In genomic region chr4:89316931-89317366, GRCh38 we compare ENCODE assay signal across 8 cellular contexts. TPM values are rescaled to one million over a fixed set of nuclear protein-coding genes. Genes with fewer than 3 reads are reported as not detected.
DNase-seq lines count a peak whose midpoint lies in the region; ATAC-seq and TF ChIP-seq lines count a peak whose summit lies in the region.

No MANE protein-coding gene starts in this region.

- DNase-seq in CD1c-positive myeloid dendritic cell (ENCODE audit: extremely low spot score) (peak; percentile 75), T-helper 1 cell (peak in 3 of 5 donors; percentile 30 to 88 (median 34)), glutamatergic neuron (no peak), HK-2 (ENCODE audit: unreplicated experiment) (no peak)

- ATAC-seq in HG02610 (IDR thresholded peaks at IDR 0.05; ENCODE audit: unreplicated experiment) (peak; percentile 49), GM18498 (IDR thresholded peaks at IDR 0.05; ENCODE audit: unreplicated experiment) (no peak), HG02763 (IDR thresholded peaks at IDR 0.05; ENCODE audit: unreplicated experiment) (no peak), GM19455 (IDR thresholded peaks at IDR 0.05; ENCODE audit: unreplicated experiment) (no peak)

- peak overlapping the region; percentile 24 for H3K27ac Mint-ChIP-seq in glutamatergic neuron (ENCODE audit: unreplicated experiment)

- H3K4me1 Mint-ChIP-seq in glutamatergic neuron (ENCODE audit: low read depth, unreplicated experiment): peaks cover 19% of the 10 kb centered on the region

- H3K4me3 Mint-ChIP-seq in glutamatergic neuron (ENCODE audit: unreplicated experiment): no peak overlapping the region

- H3K27me3 Mint-ChIP-seq in glutamatergic neuron (ENCODE audit: unreplicated experiment): peaks cover 3% of the 10 kb centered on the region

- no peaks in the 10 kb centered on the region for H3K36me3 Mint-ChIP-seq in glutamatergic neuron (ENCODE audit: unreplicated experiment)

- H3K9me3 Mint-ChIP-seq in glutamatergic neuron (ENCODE audit: unreplicated experiment): no peaks in the 10 kb centered on the region

- TF ChIP-seq CTCF in glutamatergic neuron (IDR thresholded peaks at IDR 0.05; ENCODE audit: partially characterized antibody, unreplicated experiment): no peak

RNA-seq across cellular contexts. Expression of gene GPRIN3, which starts 9.3 kb away (rescaled TPM):
- 94.3 TPM for total RNA-seq in glutamatergic neuron (ENCODE audit: unreplicated experiment)

Comparison
In these comparisons a context has a peak if more than half of its experiments do, and no peak if none do; other contexts are left out.
1. DNase-seq: peak in CD1c-positive myeloid dendritic cell (single experiment) and T-helper 1 cell (3 of 5); none in glutamatergic neuron (single experiment) and HK-2 (single experiment).